8 cellular contexts compared by ENCODE assay signal in genomic region chr1:90850181-90850924, GRCh38.
DNase-seq lines count a peak whose midpoint lies in the region; ATAC-seq and TF ChIP-seq lines count a peak whose summit lies in the region.

No MANE protein-coding gene starts in this region.

- TF ChIP-seq POLR2A in breast epithelium (IDR thresholded peaks at IDR 0.05) (no peak), testis (IDR thresholded peaks at IDR 0.05) (no peak)

- POLR2A ChIA-PET in activated CD4-positive, alpha-beta T cell treated with anti-CD3 and anti-CD28 coated beads, Interleukin-2, amount 10 ng/mL, durations not matched to agents 7 days and 5 days (lab: Charles Lee), result no interaction called here

- no peak for DNase-seq in activated CD4-positive, alpha-beta T cell treated with anti-CD3 and anti-CD28 coated beads, Interleukin-2, amount 10 ng/mL, durations not matched to agents 7 days and 5 days
- DNase-seq in activated CD4-positive, alpha-beta T cell treated with anti-CD3 and anti-CD28 coated beads, Interleukin-2, amount 50 U/mL, for 4 hours, result no peak
- DNase-seq in NCI-H1694 (lab: John Stamatoyannopoulos, UW), result peak; percentile 23
- no peak for DNase-seq in breast epithelium (ENCODE audit: low spot score in 2 of 2)
- no peak for DNase-seq in left lobe of liver (ENCODE audit: low spot score)
- DNase-seq in testis, result peak; percentile 56
- DNase-seq in stimulated activated naive CD4-positive, alpha-beta T cell treated with Interleukin-2 at 50 U/mL for 16 hours (lab: John Stamatoyannopoulos, UW), result no peak

- no peaks in the 10 kb centered on the region for H3K36me3 ChIP-seq in breast epithelium
- H3K36me3 ChIP-seq in testis (ENCODE audit: low read depth, missing control alignments), result no peaks in the 10 kb centered on the region

- CTCF ChIA-PET in activated CD4-positive, alpha-beta T cell treated with anti-CD3 and anti-CD28 coated beads, Interleukin-2, amount 10 ng/mL, durations not matched to agents 7 days and 5 days (lab: Charles Lee), result interaction anchor here (0.6 to 1.3 kb wide), 3 partner anchors 9 to 237 kb away, joined by 3 read pairs; no protein-coding TSS in a partner anchor

- peaks cover 71% of the 10 kb centered on the region for H3K27me3 Mint-ChIP-seq in activated CD4-positive, alpha-beta T cell treated with anti-CD3 and anti-CD28 coated beads, Interleukin-2, amount 10 ng/mL, durations not matched to agents 7 days and 5 days

- H3K27ac Mint-ChIP-seq in activated CD4-positive, alpha-beta T cell treated with anti-CD3 and anti-CD28 coated beads, Interleukin-2, amount 10 ng/mL, durations not matched to agents 7 days and 5 days, result no peak overlapping the region

- ATAC-seq in left lobe of liver (peak; percentile 38), HG03439 (IDR thresholded peaks at IDR 0.05; ENCODE audit: unreplicated experiment) (no peak)

- H3K27me3 ChIP-seq in breast epithelium, result no peaks in the 10 kb centered on the region
- no peaks in the 10 kb centered on the region for H3K27me3 ChIP-seq in testis

- H3K9me3 Mint-ChIP-seq in activated CD4-positive, alpha-beta T cell treated with anti-CD3 and anti-CD28 coated beads, Interleukin-2, amount 10 ng/mL, durations not matched to agents 7 days and 5 days, result no peaks in the 10 kb centered on the region

- peak overlapping the region; percentile 71 to 95 (median 72) for H3K4me3 ChIP-seq in breast epithelium
- peak overlapping the region; percentile 84 for H3K4me3 ChIP-seq in testis

- 7 to 8% methylated on average over 19 to 22 of the region's 22 CpGs for WGBS in testis, 2 donors

- no peaks in the 10 kb centered on the region for H3K36me3 Mint-ChIP-seq in activated CD4-positive, alpha-beta T cell treated with anti-CD3 and anti-CD28 coated beads, Interleukin-2, amount 10 ng/mL, durations not matched to agents 7 days and 5 days (ENCODE audit: low read depth)

- intact Hi-C loops in breast epithelium (cut with DNase I; ENCODE audit: low total_unique reads), result no loop called here
- intact Hi-C loops in testis (cut with DNase I; ENCODE audit: low total_unique reads), result no loop called here

- H3K9me3 ChIP-seq in breast epithelium (no peaks in the 10 kb centered on the region), testis (no peaks in the 10 kb centered on the region)

- H3K4me1 ChIP-seq in breast epithelium (no peaks in the 10 kb centered on the region), testis (no peaks in the 10 kb centered on the region)

- no peak for TF ChIP-seq CTCF in breast epithelium (IDR thresholded peaks at IDR 0.05)
- TF ChIP-seq CTCF in testis (IDR thresholded peaks at IDR 0.05), result no peak

- H3K4me1 Mint-ChIP-seq in activated CD4-positive, alpha-beta T cell treated with anti-CD3 and anti-CD28 coated beads, Interleukin-2, amount 10 ng/mL, durations not matched to agents 7 days and 5 days, result peaks cover 13% of the 10 kb centered on the region

- H3K27ac ChIP-seq in breast epithelium (peak overlapping the region; percentile 54 to 60), testis (peak overlapping the region; percentile 74 to 77)

- peak overlapping the region; percentile 68 for H3K4me3 Mint-ChIP-seq in activated CD4-positive, alpha-beta T cell treated with anti-CD3 and anti-CD28 coated beads, Interleukin-2, amount 10 ng/mL, durations not matched to agents 7 days and 5 days

Comparison
In these comparisons a context has a peak if more than half of its experiments do, and no peak if none do; other contexts are left out.
1. DNase-seq: peak in NCI-H1694 (single experiment) and testis (single experiment); none in activated CD4-positive, alpha-beta T cell treated with anti-CD3 and anti-CD28 coated beads, Interleukin-2, amount 10 ng/mL, durations not matched to agents 7 days and 5 days (single experiment), activated CD4-positive, alpha-beta T cell treated with anti-CD3 and anti-CD28 coated beads, Interleukin-2, amount 50 U/mL, for 4 hours (0 of 2), breast epithelium (0 of 2), left lobe of liver (single experiment) and stimulated activated naive CD4-positive, alpha-beta T cell treated with Interleukin-2 at 50 U/mL for 16 hours (single experiment).